26 cellular contexts compared by ENCODE assay signal in the genomic region with DNA sequence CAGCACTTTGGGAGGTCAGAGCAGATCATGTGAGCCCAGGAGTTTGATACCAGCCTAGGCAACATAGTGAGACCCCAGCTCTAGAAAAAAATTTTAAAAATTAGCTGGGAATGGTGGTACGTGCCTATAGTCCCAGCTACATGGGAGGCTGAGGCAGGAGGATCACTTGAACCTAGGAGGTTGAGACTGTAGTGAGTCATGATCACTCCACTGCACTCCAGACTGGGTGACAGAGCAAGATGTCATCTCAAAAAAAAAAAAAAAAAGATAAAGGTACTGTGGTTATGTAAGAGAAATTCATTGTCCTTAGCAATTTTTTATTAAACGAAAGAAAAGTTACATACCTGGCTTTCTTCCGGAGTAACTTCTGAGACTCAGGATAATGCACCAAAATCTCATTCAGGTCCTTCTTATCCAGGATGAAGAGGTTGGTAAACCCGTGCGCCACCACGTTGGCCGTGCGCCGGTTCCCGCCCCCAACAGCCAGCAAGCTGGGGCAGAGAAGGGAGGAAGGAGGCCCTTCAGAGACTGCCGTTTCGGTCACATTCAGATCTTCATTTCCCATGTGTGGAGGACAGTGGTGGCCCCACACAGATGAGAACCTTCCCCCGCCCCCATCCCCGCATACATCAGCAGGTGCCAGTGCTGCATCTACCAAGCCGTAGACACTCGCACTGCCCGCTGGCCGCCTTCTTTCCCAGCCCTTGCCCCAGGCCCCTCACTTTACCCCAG.
DNase-seq lines count a peak whose midpoint lies in the region; ATAC-seq, FAIRE-seq and TF ChIP-seq lines count a peak whose summit lies in the region.
"Had no signal": no experiment of that assay in that cellular context is flagged by ENCODE, and none has a peak within 500 bp of the region (broad histone marks: within the 10 kb centered on the region; RNA-seq: fewer than 3 reads in every experiment).

No MANE protein-coding gene starts in this region.

- H2AFZ ChIP-seq in HepG2 (ENCODE audit: low read length) (no peak overlapping the region), K562 (ENCODE audit: low read depth, low read length) (no peak overlapping the region)

- H3K9me3 ChIP-seq in HepG2 (ENCODE audit: low read length): no peaks in the 10 kb centered on the region
- H3K9me3 ChIP-seq in right lobe of liver: no peaks in the 10 kb centered on the region
- no peaks in the 10 kb centered on the region for H3K9me3 ChIP-seq in K562 (replicated peaks; ENCODE audit: control insufficient read depth, insufficient read depth, low read depth, low read length)
- H3K9me3 ChIP-seq in left lung: no peaks in the 10 kb centered on the region
- H3K9me3 ChIP-seq in upper lobe of right lung: no peaks in the 10 kb centered on the region
- H3K9me3 ChIP-seq: BE2C had no signal

- ATAC-seq in HepG2: no peak
- no peak for ATAC-seq in right lobe of liver
- ATAC-seq in K562: peak; percentile 19; the same call in 1 of the 3 replicates
- peak; percentile 2 for ATAC-seq in left lung
- no peak for ATAC-seq in upper lobe of right lung
- ATAC-seq in activated CD8-positive, alpha-beta memory T cell treated with anti-CD3 and anti-CD28 coated beads, Interleukin-2, amount 10 ng/mL, durations not matched to agents 7 days and 5 days: no peak
- ATAC-seq in GM21381 (IDR thresholded peaks at IDR 0.05; ENCODE audit: unreplicated experiment): no peak
- ATAC-seq: HCT116, PC-3, Right ventricle myocardium inferior, T-cell had no signal

- no peaks in the 10 kb centered on the region for H3K79me2 ChIP-seq in HepG2 (ENCODE audit: insufficient read depth, low read length)
- H3K79me2 ChIP-seq in K562 (ENCODE audit: control insufficient read depth, insufficient read depth, low read length): no peaks in the 10 kb centered on the region

- H3K4me1 ChIP-seq in HepG2 (ENCODE audit: insufficient read depth, low read length) (peaks cover 93% of the 10 kb centered on the region), right lobe of liver (peaks cover 0 to 42% (median 24%) of the 10 kb centered on the region in 4 donors), K562 (replicated peaks in 1 of 2; ENCODE audit: control insufficient read depth in 2 of 2, insufficient read depth in 2 of 2, low read length in 2 of 2) (peaks cover 3 to 4% of the 10 kb centered on the region in 2 experiments; a peak in 4 of 5 replicates), left lung (peaks cover 22 to 61% of the 10 kb centered on the region in 2 donors), upper lobe of right lung (peaks cover 30% of the 10 kb centered on the region)
- H3K4me1 ChIP-seq: BE2C had no signal

- POLR2A ChIA-PET in HepG2 (lab: Yijun Ruan, JAX) (no interaction called here), K562 (lab: Yijun Ruan, JAX) (interaction anchor here (1.4 kb wide), 1 partner anchor 101 kb away, joined by 3 read pairs; no protein-coding TSS in a partner anchor)

- H3K4me3 Mint-ChIP-seq in activated CD8-positive, alpha-beta memory T cell treated with anti-CD3 and anti-CD28 coated beads, Interleukin-2, amount 10 ng/mL, durations not matched to agents 7 days and 5 days: no peak overlapping the region
- H3K4me3 Mint-ChIP-seq: CD14-positive monocyte; CD8-positive, alpha-beta memory T cell; T-cell had no signal

- CTCF ChIA-PET in HepG2 (lab: Yijun Ruan, JAX; ENCODE audit: low intra/inter-chr PET ratio, low total read pairs) (no interaction called here), K562 (lab: Yijun Ruan, JAX; ENCODE audit: low intra/inter-chr PET ratio) (interaction anchor here (0.6 to 0.8 kb wide), 2 partner anchors 17 to 75 kb away, joined by 3 read pairs; no protein-coding TSS in a partner anchor)
- CTCF ChIA-PET in activated CD8-positive, alpha-beta memory T cell treated with anti-CD3 and anti-CD28 coated beads, Interleukin-2, amount 10 ng/mL, durations not matched to agents 7 days and 5 days (lab: Charles Lee): interaction anchor here (1.1 to 6.3 kb wide), 2 partner anchors 81 to 103 kb away, joined by 3 to 64 read pairs; partner anchors contain the start of genes USB1 and ZNF319

- DNase-seq in HepG2 (ENCODE audit: low spot score) (no peak), right lobe of liver (no peak), K562 (ENCODE audit: extremely low read depth in 1 of 4, low spot score in 3 of 4) (no peak), left lung (peak in 1 of 2 donors; percentile 75), upper lobe of right lung (peak; percentile 76), occipital lobe (lab: John Stamatoyannopoulos, UW) (no peak)
- no peak for DNase-seq in activated CD8-positive, alpha-beta memory T cell treated with anti-CD3 and anti-CD28 coated beads, Interleukin-2, amount 10 ng/mL, durations not matched to agents 7 days and 5 days
- DNase-seq: BE2C; Calu3; Karpas-422; NCI-H1048; NCI-H1417; NCI-H1694; NCI-H2081; NCI-H2171; NCI-H524; NCI-H748 treated with DMSO at 0.1 percent for 48 hours; NK-92 treated with Interleukin-12 subunit alpha and Interleukin-12 subunit beta, amount 100 ng/mL, for 24 hours; PC-3; T-cell had no signal

- TF ChIP-seq POLR2A in HepG2 (IDR thresholded peaks at IDR 0.05; ENCODE audit: insufficient read depth in 1 of 2, low read depth in 2 of 2, low read length in 2 of 2): no peak
- TF ChIP-seq POLR2A in right lobe of liver (IDR thresholded peaks at IDR 0.05): no peak
- TF ChIP-seq POLR2A in K562 (conservative IDR thresholded peaks at IDR 0.05): no peak

- H4K20me1 ChIP-seq in HepG2 (ENCODE audit: insufficient read depth, low read length) (no peaks in the 10 kb centered on the region), K562 (replicated peaks; ENCODE audit: control insufficient read depth, insufficient read depth, low read length) (no peaks in the 10 kb centered on the region; the same call in 1 of the 2 replicates)

- H3K27me3 Mint-ChIP-seq in activated CD8-positive, alpha-beta memory T cell treated with anti-CD3 and anti-CD28 coated beads, Interleukin-2, amount 10 ng/mL, durations not matched to agents 7 days and 5 days: peaks cover 35% of the 10 kb centered on the region

- no peak for TF ChIP-seq RAD21 in HepG2 (CRISPR knock-in tag; IDR thresholded peaks at IDR 0.05)
- no peak for TF ChIP-seq RAD21 in K562 (CRISPR knock-in tag; conservative IDR thresholded peaks at IDR 0.05 in 1 of 2, IDR thresholded peaks at IDR 0.05 in 1 of 2)

- in situ Hi-C loops in HepG2 (cut with HindIII; ENCODE audit: extremely low pct_ligation_motif_present, low pct_unique_long_range_greater_than_20kb) (loop anchor here (5.0 kb wide), 1 partner anchor 105 kb away; the partner anchor contains the start of genes USB1 and ZNF319), K562 (cut with MboI) (loop anchor here (10.0 kb wide), 1 partner anchor 198 kb away; no protein-coding TSS in a partner anchor)

- BruUV-seq in HepG2 (replicated peaks; lab: Mats Ljungman, UMichigan) (no TSS peak), K562 (replicated peaks; lab: Mats Ljungman, UMichigan) (no TSS peak)

- H3K36me3 ChIP-seq in HepG2 (replicated peaks in 1 of 2; ENCODE audit: control insufficient read depth in 1 of 2, insufficient read depth in 2 of 2, low read length in 2 of 2): no peaks in the 10 kb centered on the region
- H3K36me3 ChIP-seq in right lobe of liver: no peaks in the 10 kb centered on the region
- no peaks in the 10 kb centered on the region for H3K36me3 ChIP-seq in K562 (ENCODE audit: control insufficient read depth, insufficient read depth, low read length)
- no peaks in the 10 kb centered on the region for H3K36me3 ChIP-seq in left lung
- no peaks in the 10 kb centered on the region for H3K36me3 ChIP-seq in upper lobe of right lung
- H3K36me3 ChIP-seq: BE2C had no signal

- H3K27me3 ChIP-seq in HepG2 (ENCODE audit: control insufficient read depth in 1 of 2, insufficient read depth in 2 of 2, low read length in 2 of 2) (peaks cover 3 to 13% of the 10 kb centered on the region in 2 experiments; a peak in 4 of 5 replicates), right lobe of liver (no peaks in the 10 kb centered on the region), K562 (ENCODE audit: control insufficient read depth in 2 of 2, insufficient read depth in 2 of 2, low read length in 2 of 2) (peaks cover 18 to 28% of the 10 kb centered on the region in 2 experiments), left lung (peaks cover 0 to 7% of the 10 kb centered on the region in 2 donors), upper lobe of right lung (peaks cover 8% of the 10 kb centered on the region)
- H3K27me3 ChIP-seq: BE2C had no signal

- no peaks in the 10 kb centered on the region for H3K9me1 ChIP-seq in K562 (ENCODE audit: control insufficient read depth, insufficient read depth, low read length)

- no peak overlapping the region for H3K4me3 ChIP-seq in HepG2 (replicated peaks in 1 of 3; ENCODE audit: insufficient read depth in 1 of 3, low read depth in 2 of 3, low read length in 3 of 3)
- H3K4me3 ChIP-seq in right lobe of liver: no peak overlapping the region
- no peak overlapping the region for H3K4me3 ChIP-seq in K562
- no peak overlapping the region for H3K4me3 ChIP-seq in left lung
- no peak overlapping the region for H3K4me3 ChIP-seq in upper lobe of right lung

- TF ChIP-seq CTCF in HepG2 (CRISPR knock-in tag; IDR thresholded peaks at IDR 0.05): no peak
- TF ChIP-seq CTCF in right lobe of liver (IDR thresholded peaks at IDR 0.05): no peak
- no peak for TF ChIP-seq CTCF in K562 (IDR thresholded peaks at IDR 0.05 in 2 of 3, conservative IDR thresholded peaks at IDR 0.05 in 1 of 3; ENCODE audit: insufficient read depth in 2 of 3, low read depth in 1 of 3, low read length in 3 of 3)
- TF ChIP-seq CTCF in left lung (IDR thresholded peaks at IDR 0.05): no peak
- no peak for TF ChIP-seq CTCF in upper lobe of right lung (IDR thresholded peaks at IDR 0.05)

- H3K4me1 Mint-ChIP-seq in activated CD8-positive, alpha-beta memory T cell treated with anti-CD3 and anti-CD28 coated beads, Interleukin-2, amount 10 ng/mL, durations not matched to agents 7 days and 5 days: peaks cover 8% of the 10 kb centered on the region

- intact Hi-C loops in HepG2 (cut with micrococcal nuclease; ENCODE audit: unreplicated experiment) (no loop called here), right lobe of liver (cut with DNase I) (no loop called here), K562 (cut with micrococcal nuclease) (loop anchor here (10.0 kb wide), 1 partner anchor 232 kb away; the partner anchor contains the start of gene ADGRG3), left lung (cut with DNase I) (loop anchor here in 1 of 2 donors (5.0 kb wide), 1 partner anchor 105 kb away; the partner anchor contains the start of genes USB1 and ZNF319), upper lobe of right lung (cut with DNase I) (no loop called here)

- FAIRE-seq in HepG2 (lab: Jason Lieb, UNC) (no peak), K562 (lab: Jason Lieb, UNC) (peak; percentile 37)

- 97% methylated on average over 18 of the region's 18 CpGs for WGBS in HepG2 (ENCODE audit: low lambda C conversion rate)
- 95% methylated on average over 8 of the region's 18 CpGs for WGBS in right lobe of liver (ENCODE audit: insufficient coverage, low coverage, low lambda C conversion rate, missing lambda C conversion rate)
- 14% methylated on average over 12 of the region's 18 CpGs for WGBS in K562 (ENCODE audit: insufficient coverage, low coverage, missing lambda C conversion rate)

- H3K9me3 Mint-ChIP-seq in activated CD8-positive, alpha-beta memory T cell treated with anti-CD3 and anti-CD28 coated beads, Interleukin-2, amount 10 ng/mL, durations not matched to agents 7 days and 5 days (ENCODE audit: low read depth): no peaks in the 10 kb centered on the region
- H3K9me3 Mint-ChIP-seq: CD8-positive, alpha-beta memory T cell; T-cell had no signal

- H3K36me3 Mint-ChIP-seq in activated CD8-positive, alpha-beta memory T cell treated with anti-CD3 and anti-CD28 coated beads, Interleukin-2, amount 10 ng/mL, durations not matched to agents 7 days and 5 days: no peaks in the 10 kb centered on the region
- H3K36me3 Mint-ChIP-seq: CD14-positive monocyte; CD8-positive, alpha-beta memory T cell; T-cell had no signal

- TF ChIP-seq EP300 in HepG2 (IDR thresholded peaks at IDR 0.05; ENCODE audit: low read depth in 2 of 2, low read length in 2 of 2) (no peak), HepG2 (CRISPR knock-in tag; IDR thresholded peaks at IDR 0.05; ENCODE audit: borderline replicate concordance) (no peak), K562 (IDR thresholded peaks at IDR 0.05; ENCODE audit: low read length) (no peak)

- no peak overlapping the region for H3K4me2 ChIP-seq in HepG2 (ENCODE audit: low read depth, low read length)
- H3K4me2 ChIP-seq in K562 (ENCODE audit: insufficient read depth, low read length): no peak overlapping the region

- H3K27ac ChIP-seq in HepG2 (ENCODE audit: extremely low read length, insufficient read depth, low read length) (no peak overlapping the region), right lobe of liver (no peak overlapping the region), K562 (ENCODE audit: extremely low read depth, low read depth, low read length) (no peak overlapping the region), left lung (no peak overlapping the region), upper lobe of right lung (no peak overlapping the region)
- H3K27ac ChIP-seq: HL-60 had no signal

- H3K9ac ChIP-seq in HepG2 (ENCODE audit: insufficient read depth, low read depth, low read length) (no peak overlapping the region), K562 (ENCODE audit: insufficient read depth in 1 of 2, low read depth in 2 of 2, low read length in 2 of 2) (0 out of 4 replicates have a peak overlapping the region, but pooled peaks of 1 of the 2 experiments have one; percentile 5)

- no peak overlapping the region for H3K27ac Mint-ChIP-seq in activated CD8-positive, alpha-beta memory T cell treated with anti-CD3 and anti-CD28 coated beads, Interleukin-2, amount 10 ng/mL, durations not matched to agents 7 days and 5 days
- H3K27ac Mint-ChIP-seq: T-cell had no signal

Comparison
In these comparisons a context has a peak if more than half of its experiments do, and no peak if none do; other contexts are left out.
1. ATAC-seq: peak in K562 (single experiment) and left lung (single experiment); none in HepG2 (single experiment), right lobe of liver (0 of 4), upper lobe of right lung (single experiment), activated CD8-positive, alpha-beta memory T cell treated with anti-CD3 and anti-CD28 coated beads, Interleukin-2, amount 10 ng/mL, durations not matched to agents 7 days and 5 days (single experiment) and GM21381 (single experiment).
2. Of the 241 proteins assayed by ChIP-seq in both HepG2 and K562: peak only in HepG2: ZFP91; only in K562: FOSL1; in both: none; in neither: 237; mixed calls (peak in some experiments, not most) for 2.